Comparison of ENCODE assay signal across 14 cellular contexts in genomic region chr14:24849471-24849870, GRCh38.
"Had no signal": no experiment of that assay in that cellular context is flagged by ENCODE, and none has a peak within 500 bp of the region (broad histone marks: within the 10 kb centered on the region; RNA-seq: fewer than 3 reads in every experiment).

No MANE protein-coding gene starts in this region.

- H3K27me3 ChIP-seq: gastrocnemius medialis, tibial nerve, vagina had no signal

- H3K27ac ChIP-seq: epithelial cell of prostate, gastrocnemius medialis, tibial nerve, vagina had no signal

- H3K36me3 ChIP-seq: gastrocnemius medialis, tibial nerve, vagina had no signal

- DNase-seq: activated CD4-positive, alpha-beta T cell treated with anti-CD3 and anti-CD28 coated beads, Interleukin-2, amount 50 U/mL, for 4 hours; activated CD4-positive, CD25-positive, alpha-beta regulatory T cell treated with anti-CD3 and anti-CD28 coated beads, Interleukin-2, amount 50 U/mL, for 72 hours; activated effector memory CD4-positive, alpha-beta T cell treated with Interleukin-2 at 50 U/mL for 16 hours; activated T-cell treated with anti-CD3 and anti-CD28 coated beads, Interleukin-2, amount 50 U/mL, for 24 hours; aorta; cortex of kidney; effector memory CD8-positive, alpha-beta T cell; gastrocnemius medialis; left ventricle myocardium superior; nephron progenitor cell had no signal

- ATAC-seq: activated naive CD4-positive, alpha-beta T cell treated with anti-CD3 and anti-CD28 coated beads, Interleukin-2, amount 50 U/mL, for 72 hours; effector memory CD8-positive, alpha-beta T cell; gastrocnemius medialis; left ventricle myocardium superior had no signal

- H3K9me3 ChIP-seq: gastrocnemius medialis, tibial nerve, vagina had no signal

- H3K4me1 ChIP-seq: gastrocnemius medialis, vagina had no signal

- H3K4me3 ChIP-seq: gastrocnemius medialis, tibial nerve, vagina had no signal
